Comparison of ENCODE assay signal across 2 cellular contexts in genomic region chr5:36638056-36638455, GRCh38.
TF ChIP-seq lines count a peak whose summit lies in the region.

No MANE protein-coding gene starts in this region.

TF ChIP-seq in GM23338, 12 proteins besides CTCF, POLR2A, EP300 and RAD21 (continued from another document):
- no peak for TF ChIP-seq ZNF462 (CRISPR knock-in tag; IDR thresholded peaks at IDR 0.05)

TF ChIP-seq in WTC11, 78 proteins besides CTCF, POLR2A, EP300 and RAD21 (continued from another document):
- no peak for TF ChIP-seq USF2 (CRISPR knock-in tag; IDR thresholded peaks at IDR 0.05)
